12 cellular contexts compared by ENCODE assay signal in the genomic region with DNA sequence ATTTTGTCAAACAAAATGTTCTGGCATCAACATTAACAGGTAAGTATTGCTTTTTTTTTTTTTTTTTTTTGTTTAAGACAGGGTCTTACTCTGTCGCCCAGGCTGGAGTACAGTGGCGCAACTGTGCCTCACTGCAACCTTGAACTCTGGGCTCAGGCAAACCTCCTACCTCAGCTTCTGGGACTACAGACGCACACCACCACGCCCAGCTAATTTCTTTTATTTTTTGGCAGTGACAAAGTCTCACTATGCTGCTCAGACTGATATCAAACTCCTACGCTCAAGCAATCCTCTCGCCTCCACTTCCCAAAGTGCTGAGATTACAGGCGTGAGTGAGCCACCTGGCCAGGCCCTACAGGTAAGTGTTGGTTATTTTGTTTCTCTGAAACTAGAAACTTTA. TPM values are rescaled to one million over a fixed set of nuclear protein-coding genes. Genes with fewer than 3 reads are reported as not detected.
DNase-seq lines count a peak whose midpoint lies in the region; ATAC-seq and TF ChIP-seq lines count a peak whose summit lies in the region.
"Had no signal": no experiment of that assay in that cellular context is flagged by ENCODE, and none has a peak within 500 bp of the region (broad histone marks: within the 10 kb centered on the region; RNA-seq: fewer than 3 reads in every experiment).

No MANE protein-coding gene starts in this region.

- 0 out of 2 replicates have a peak, but pooled peaks cover 6% of the 10 kb centered on the region for H4K20me1 ChIP-seq in KMS-11 (ENCODE audit: insufficient read depth)

- no peaks in the 10 kb centered on the region for H3K9me3 ChIP-seq in adrenal gland (replicated peaks in 1 of 3)
- H3K9me3 ChIP-seq: tibial artery had no signal

- H3K79me2 ChIP-seq in KMS-11 (ENCODE audit: insufficient read depth, low read depth): peaks cover 68% of the 10 kb centered on the region

- H3K4me3 Mint-ChIP-seq in neural crest cell: peak overlapping the region; percentile 39
- H3K4me3 Mint-ChIP-seq in HFFc6: no peak overlapping the region

- peak overlapping the region; percentile 94; the same call in 1 of the 2 replicates for H3K27ac ChIP-seq in KMS-11
- peak overlapping the region in 2 of 5 donors; percentile 36 to 97 for H3K27ac ChIP-seq in adrenal gland
- H3K27ac ChIP-seq: 22Rv1, tibial artery had no signal

- DNase-seq in NCI-H2107 treated with DMSO at 0.1 percent for 48 hours (lab: John Stamatoyannopoulos, UW; ENCODE audit: unreplicated experiment) (peak; percentile 14), NCI-H2107 (lab: John Stamatoyannopoulos, UW) (no peak), adrenal gland (peak; percentile 52 to 86 (median 62)), neural crest cell (ENCODE audit: low read depth, low spot score) (no peak), HFFc6 (no peak), cerebellar cortex (ENCODE audit: low spot score) (no peak)
- DNase-seq: cortex of kidney, MV-4-11, tibial artery had no signal

- H3K4me1 ChIP-seq in KMS-11 (ENCODE audit: low read depth, poor library complexity, severe bottlenecking): peaks cover 25% of the 10 kb centered on the region
- H3K4me1 ChIP-seq in adrenal gland (replicated peaks in 1 of 2): peaks cover 20 to 48% of the 10 kb centered on the region in 2 donors

- intact Hi-C loops in adrenal gland (cut with DNase I): no loop called here

- H3K36me3 ChIP-seq in KMS-11 (ENCODE audit: insufficient read depth) (no peaks in the 10 kb centered on the region), adrenal gland (replicated peaks in 1 of 2) (no peaks in the 10 kb centered on the region)
- H3K36me3 ChIP-seq: tibial artery had no signal

- H3K27ac Mint-ChIP-seq in neural crest cell (ENCODE audit: unreplicated experiment): no peak overlapping the region
- H3K27ac Mint-ChIP-seq in HFFc6: no peak overlapping the region

- H3K9me3 Mint-ChIP-seq in neural crest cell: peaks cover 3% of the 10 kb centered on the region
- no peaks in the 10 kb centered on the region for H3K9me3 Mint-ChIP-seq in HFFc6

- H2AFZ ChIP-seq in KMS-11 (ENCODE audit: low read depth): no peak overlapping the region

- peak overlapping the region; percentile 87; the same call in 1 of the 2 replicates for H3K9ac ChIP-seq in KMS-11

- H3K27me3 ChIP-seq in KMS-11 (ENCODE audit: insufficient read depth, low read depth) (no peaks in the 10 kb centered on the region), adrenal gland (no peaks in the 10 kb centered on the region)
- H3K27me3 ChIP-seq: tibial artery had no signal

- no peak for ATAC-seq in HG02840 (IDR thresholded peaks at IDR 0.05; ENCODE audit: low FRiP score, unreplicated experiment)

- H3K4me2 ChIP-seq in KMS-11: peak overlapping the region; percentile 87

- H3K27me3 Mint-ChIP-seq in neural crest cell (ENCODE audit: low read depth) (no peaks in the 10 kb centered on the region), HFFc6 (ENCODE audit: insufficient read depth) (no peaks in the 10 kb centered on the region)

- no peak overlapping the region for H3K4me3 ChIP-seq in KMS-11 (IDR thresholded peaks at IDR 0.05; ENCODE audit: insufficient read depth, low read depth, low read length)
- no peak overlapping the region for H3K4me3 ChIP-seq in adrenal gland
- H3K4me3 ChIP-seq: tibial artery had no signal

- WGBS in adrenal gland, 4 donors: 46 to 58% (median 55%) methylated on average over 7 of the region's 7 CpGs

- H3K4me1 Mint-ChIP-seq in neural crest cell (peaks cover 31% of the 10 kb centered on the region), HFFc6 (ENCODE audit: low read depth) (peaks cover 37% of the 10 kb centered on the region)

- no peak for TF ChIP-seq CTCF in KMS-11 (conservative IDR thresholded peaks at IDR 0.05; ENCODE audit: low read depth, low read length)
- TF ChIP-seq CTCF in adrenal gland (IDR thresholded peaks at IDR 0.05): no peak
- TF ChIP-seq CTCF in neural crest cell (conservative IDR thresholded peaks at IDR 0.05): no peak
- no peak for TF ChIP-seq CTCF in HFFc6 (IDR thresholded peaks at IDR 0.05)

- H3K36me3 Mint-ChIP-seq in neural crest cell (ENCODE audit: low read depth) (peaks cover 6% of the 10 kb centered on the region), HFFc6 (ENCODE audit: low read depth) (peaks cover 6% of the 10 kb centered on the region; the same call in 1 of the 2 replicates)

- TF ChIP-seq POLR2A in adrenal gland (IDR thresholded peaks at IDR 0.05): peak in 1 of 2 donors; percentile 60

RNA-seq across cellular contexts. Expression of gene TUT4, which starts 2.4 kb away (rescaled TPM):
- total RNA-seq in adrenal gland (10 to 100 TPM; 35.2 to 80.9 (median 67.4) TPM), neural crest cell (88.0 and 89.6 TPM in 2 replicates)
- polyA plus RNA-seq in adrenal gland: 10 to 100 TPM; 29.7 to 74.6 (median 53.3) TPM
- total RNA-seq in HFFc6 (2021; fragmentation: NEBNext Ultra II Directional; extraction: Animal tissue kit (Norgen Biotek cat#: 25700)): 10 to 100 TPM; 24.1 to 32.0 (median 27.2) TPM

RNA-seq across cellular contexts. Expression of gene GPX7, which starts 51.7 kb away (rescaled TPM):
- 10 to 100 TPM in 7 of 8 donors, 1 to 10 TPM in 1; 4.2 to 29.5 (median 15.9) TPM for total RNA-seq in adrenal gland
- polyA plus RNA-seq in adrenal gland: 10 to 100 TPM in 2 of 3 donors, 1 to 10 TPM in 1; 8.9 to 15.6 (median 15.5) TPM
- 30.6 and 31.1 TPM in 2 replicates for total RNA-seq in neural crest cell
- total RNA-seq in HFFc6 (2021; fragmentation: NEBNext Ultra II Directional; extraction: Animal tissue kit (Norgen Biotek cat#: 25700)): 10 to 100 TPM; 15.5 to 24.6 (median 18.6) TPM

Comparison
In these comparisons a context has a peak if more than half of its experiments do, and no peak if none do; other contexts are left out.
1. DNase-seq: peak in NCI-H2107 treated with DMSO at 0.1 percent for 48 hours (single experiment) and adrenal gland (7 of 7); none in NCI-H2107 (single experiment), neural crest cell (single experiment), HFFc6 (single experiment) and cerebellar cortex (single experiment).